8 cellular contexts compared by ENCODE assay signal in genomic region chr4:139419388-139419914, GRCh38. TPM values are rescaled to one million over a fixed set of nuclear protein-coding genes. Genes with fewer than 3 reads are reported as not detected.
A peak's percentile ranks its signal among the peaks of the same experiment; 100 is the strongest.
DNase-seq lines count a peak whose midpoint lies in the region; ATAC-seq, FAIRE-seq and TF ChIP-seq lines count a peak whose summit lies in the region.

No MANE protein-coding gene starts in this region.

- no peaks in the 10 kb centered on the region for H3K9me3 ChIP-seq in IMR-90 (ENCODE audit: control insufficient read depth, insufficient read depth, low read length)
- no peaks in the 10 kb centered on the region for H3K9me3 ChIP-seq in astrocyte (ENCODE audit: insufficient read depth, low read depth, low read length)
- H3K9me3 ChIP-seq in right lobe of liver = no peaks in the 10 kb centered on the region
- no peaks in the 10 kb centered on the region for H3K9me3 ChIP-seq in BE2C

- H3K4me1 ChIP-seq in IMR-90 (ENCODE audit: control insufficient read depth, insufficient read depth, low read length) (no peaks in the 10 kb centered on the region), astrocyte (ENCODE audit: insufficient read depth, low read length) (peaks cover 14% of the 10 kb centered on the region), right lobe of liver (peaks cover 0 to 18% (median 0%) of the 10 kb centered on the region in 4 donors), BE2C (no peaks in the 10 kb centered on the region)

- peaks cover 21% of the 10 kb centered on the region for H3K36me3 Mint-ChIP-seq in astrocyte (ENCODE audit: low read depth, unreplicated experiment)

- intact Hi-C loops in IMR-90 (cut with micrococcal nuclease) = no loop called here
- intact Hi-C loops in right lobe of liver (cut with DNase I) = loop anchor here in 1 of 2 donors (10.0 kb wide), 1 partner anchor 85 kb away; no protein-coding TSS in a partner anchor

- BruUV-seq in IMR-90 (replicated peaks; lab: Mats Ljungman, UMichigan) = no TSS peak

- H3K36me3 ChIP-seq in BJ (ENCODE audit: control insufficient read depth, insufficient read depth, low read length) (no peaks in the 10 kb centered on the region), IMR-90 (ENCODE audit: control insufficient read depth, insufficient read depth, low read length) (no peaks in the 10 kb centered on the region), astrocyte (ENCODE audit: insufficient read depth, low read length) (no peaks in the 10 kb centered on the region), right lobe of liver (no peaks in the 10 kb centered on the region), BE2C (no peaks in the 10 kb centered on the region)

- H3K23ac ChIP-seq in IMR-90 (ENCODE audit: low read depth, low read length) = no peak overlapping the region

- H2AK9ac ChIP-seq in IMR-90 (replicated peaks; ENCODE audit: low read depth, low read length, poor library complexity) = no peak overlapping the region

- H2BK20ac ChIP-seq in IMR-90 (ENCODE audit: low read depth, low read length) = no peak overlapping the region

- peak overlapping the region in 1 of 2 experiments; percentile 39; a peak in 1 of 4 replicates for H4K8ac ChIP-seq in IMR-90 (ENCODE audit: low read depth in 2 of 2, low read length in 2 of 2)

- in situ Hi-C loops in IMR-90 (cut with MboI; ENCODE audit: low sequenced_read_pairs) = no loop called here

- no peak overlapping the region for H3K27ac ChIP-seq in IMR-90 (ENCODE audit: insufficient read depth, low read length)
- H3K27ac ChIP-seq in astrocyte (ENCODE audit: low read depth, low read length) = no peak overlapping the region
- peak overlapping the region in 2 of 3 donors; percentile 36 to 45 for H3K27ac ChIP-seq in right lobe of liver

- TF ChIP-seq POLR2A in IMR-90 (IDR thresholded peaks at IDR 0.05; ENCODE audit: low read depth, low read length) = no peak
- TF ChIP-seq POLR2A in right lobe of liver (IDR thresholded peaks at IDR 0.05) = no peak

- H3K9ac ChIP-seq in IMR-90 (ENCODE audit: low read depth, low read length) (no peak overlapping the region), astrocyte (ENCODE audit: low read length) (no peak overlapping the region)

- no peaks in the 10 kb centered on the region; a peak in 1 of 4 replicates for H3K79me1 ChIP-seq in IMR-90 (ENCODE audit: low read depth in 1 of 2, low read length in 2 of 2)

- CTCF ChIA-PET in BJ (lab: Yijun Ruan, JAX) (interaction anchor here (1.2 kb wide), 2 partner anchors 14 to 21 kb away, joined by 3 to 4 read pairs; no protein-coding TSS in a partner anchor), IMR-90 (lab: Yijun Ruan, JAX) (no interaction called here)

- ATAC-seq in GM19467 (IDR thresholded peaks at IDR 0.05; ENCODE audit: unreplicated experiment) (peak; percentile 85), IMR-90 (ENCODE audit: low read depth) (peak; percentile 78), right lobe of liver (peak; percentile 75 to 88 (median 82)), GM18517 (IDR thresholded peaks at IDR 0.05; ENCODE audit: unreplicated experiment) (no peak)

- peaks cover 16% of the 10 kb centered on the region for H3K4me1 Mint-ChIP-seq in astrocyte (ENCODE audit: low read depth, unreplicated experiment)

- no peak overlapping the region for H4K91ac ChIP-seq in IMR-90 (ENCODE audit: insufficient read depth, low read depth, low read length)

- H3K27me3 Mint-ChIP-seq in astrocyte (ENCODE audit: low read depth, unreplicated experiment) = no peaks in the 10 kb centered on the region

- H2BK15ac ChIP-seq in IMR-90 (ENCODE audit: low read depth, low read length) = no peak overlapping the region

- POLR2A ChIA-PET in BJ (lab: Charles Lee) (interaction anchor here (0.7 kb wide), 2 partner anchors 176 to 214 kb away, joined by 4 to 11 read pairs; no protein-coding TSS in a partner anchor), IMR-90 (lab: Charles Lee; ENCODE audit: unreplicated experiment) (interaction anchor here (0.6 kb wide), 1 partner anchor 70 kb away, joined by 5 read pairs; no protein-coding TSS in a partner anchor)

- peak; percentile 43 for DNase-seq in BJ (ENCODE audit: low read depth)
- peak; percentile 86 for DNase-seq in IMR-90
- peak; percentile 94 for DNase-seq in astrocyte (ENCODE audit: low read depth)
- DNase-seq in right lobe of liver = peak in 1 of 3 donors; percentile 52
- DNase-seq in NCI-H2029 (lab: John Stamatoyannopoulos, UW) = no peak
- DNase-seq in BE2C = no peak

- H2AK5ac ChIP-seq in IMR-90 (ENCODE audit: low read depth, low read length) = no peak overlapping the region

- no peak for TF ChIP-seq RAD21 in IMR-90 (IDR thresholded peaks at IDR 0.05; ENCODE audit: low read length)

- FAIRE-seq in astrocyte (lab: Jason Lieb, UNC) = no peak

- peak overlapping the region; percentile 92 for H3K27ac Mint-ChIP-seq in astrocyte (ENCODE audit: unreplicated experiment)

- no peak overlapping the region for H3K18ac ChIP-seq in IMR-90 (ENCODE audit: low read depth, low read length)

- no peak overlapping the region for H3K56ac ChIP-seq in IMR-90 (ENCODE audit: extremely low read depth, insufficient read depth, low read length)

- no peak overlapping the region for H2BK120ac ChIP-seq in IMR-90 (ENCODE audit: low read depth, low read length)

- H3K14ac ChIP-seq in IMR-90 (replicated peaks; ENCODE audit: low read depth, low read length) = 0 out of 2 replicates have a peak overlapping the region, but pooled peaks have one; percentile 7

- dilution Hi-C loops in IMR-90 (cut with HindIII; ENCODE audit: low sequenced_read_pairs, unreplicated experiment) = no loop called here

- H2BK5ac ChIP-seq in IMR-90 (ENCODE audit: low read depth, low read length, poor library complexity, severe bottlenecking) = no peak overlapping the region

- TF ChIP-seq CTCF in BJ (IDR thresholded peaks at IDR 0.05; ENCODE audit: insufficient read depth, low read depth, low read length) = no peak
- TF ChIP-seq CTCF in IMR-90 (conservative IDR thresholded peaks at IDR 0.05; ENCODE audit: low read depth, low read length) = no peak
- TF ChIP-seq CTCF in astrocyte (IDR thresholded peaks at IDR 0.05; ENCODE audit: insufficient read depth, low read depth, low read length) = no peak
- TF ChIP-seq CTCF in right lobe of liver (IDR thresholded peaks at IDR 0.05) = no peak
- no peak for TF ChIP-seq CTCF in BE2C (IDR thresholded peaks at IDR 0.05; ENCODE audit: low read depth, low read length)

- no peak overlapping the region for H3K4me3 ChIP-seq in BJ (ENCODE audit: low read depth, low read length)
- no peak overlapping the region for H3K4me3 ChIP-seq in IMR-90 (ENCODE audit: insufficient read depth, low read depth, low read length)
- H3K4me3 ChIP-seq in astrocyte (ENCODE audit: insufficient read depth, low read depth, low read length) = no peak overlapping the region
- H3K4me3 ChIP-seq in right lobe of liver = no peak overlapping the region
- no peak overlapping the region for H3K4me3 ChIP-seq in BE2C (ENCODE audit: low read depth, low read length)

- H4K5ac ChIP-seq in IMR-90 (ENCODE audit: low read depth, low read length) = no peak overlapping the region

- H3K79me2 ChIP-seq in astrocyte (ENCODE audit: insufficient read depth, low read length) = no peaks in the 10 kb centered on the region

- 0 out of 2 replicates have a peak overlapping the region, but pooled peaks have one; percentile 30 for H3K4ac ChIP-seq in IMR-90 (ENCODE audit: low read depth, low read length)

- H4K20me1 ChIP-seq in IMR-90 (ENCODE audit: insufficient read depth, low read length) (no peaks in the 10 kb centered on the region), astrocyte (ENCODE audit: insufficient read depth, low read length) (no peaks in the 10 kb centered on the region)

- H3K4me3 Mint-ChIP-seq in astrocyte (ENCODE audit: unreplicated experiment) = no peak overlapping the region

- H2AFZ ChIP-seq in IMR-90 (replicated peaks; ENCODE audit: low read length, poor library complexity) (no peak overlapping the region), astrocyte (ENCODE audit: low read depth, low read length) (no peak overlapping the region)

- H3K4me2 ChIP-seq in IMR-90 (ENCODE audit: low read depth, low read length) (peak overlapping the region; percentile 42; the same call in 1 of the 2 replicates), astrocyte (ENCODE audit: low read length) (peak overlapping the region; percentile 56)

- H3K27me3 ChIP-seq in BJ (ENCODE audit: control insufficient read depth, insufficient read depth, low read length) (no peaks in the 10 kb centered on the region), IMR-90 (ENCODE audit: control insufficient read depth, insufficient read depth, low read length) (no peaks in the 10 kb centered on the region), astrocyte (ENCODE audit: insufficient read depth, low read length) (no peaks in the 10 kb centered on the region), right lobe of liver (no peaks in the 10 kb centered on the region), BE2C (no peaks in the 10 kb centered on the region)

- H3K9me1 ChIP-seq in IMR-90 (ENCODE audit: insufficient read depth, low read length) = peaks cover 3% of the 10 kb centered on the region; the same call in 1 of the 2 replicates

- H3K9me3 Mint-ChIP-seq in astrocyte (ENCODE audit: unreplicated experiment) = peaks cover 6% of the 10 kb centered on the region

- no CpG with 5 or more reads among the region's 2 CpGs for WGBS in IMR-90 (ENCODE audit: extremely low coverage in 2 of 2, insufficient read length in 1 of 2), 2 experiments
- WGBS in right lobe of liver (ENCODE audit: insufficient coverage, low coverage, low lambda C conversion rate, missing lambda C conversion rate) = 49% methylated on average over 2 of the region's 2 CpGs

TF ChIP-seq in IMR-90, 13 proteins besides CTCF, POLR2A, EP300 and RAD21:
- TF ChIP-seq, protein P1, sequence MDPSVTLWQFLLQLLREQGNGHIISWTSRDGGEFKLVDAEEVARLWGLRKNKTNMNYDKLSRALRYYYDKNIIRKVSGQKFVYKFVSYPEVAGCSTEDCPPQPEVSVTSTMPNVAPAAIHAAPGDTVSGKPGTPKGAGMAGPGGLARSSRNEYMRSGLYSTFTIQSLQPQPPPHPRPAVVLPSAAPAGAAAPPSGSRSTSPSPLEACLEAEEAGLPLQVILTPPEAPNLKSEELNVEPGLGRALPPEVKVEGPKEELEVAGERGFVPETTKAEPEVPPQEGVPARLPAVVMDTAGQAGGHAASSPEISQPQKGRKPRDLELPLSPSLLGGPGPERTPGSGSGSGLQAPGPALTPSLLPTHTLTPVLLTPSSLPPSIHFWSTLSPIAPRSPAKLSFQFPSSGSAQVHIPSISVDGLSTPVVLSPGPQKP (IDR thresholded peaks at IDR 0.05; ENCODE audit: borderline replicate concordance, low read depth, low read length) = no peak
- TF ChIP-seq CEBPB (IDR thresholded peaks at IDR 0.05; ENCODE audit: low read depth, low read length) (peak; percentile 80), RCOR1 (IDR thresholded peaks at IDR 0.05; ENCODE audit: insufficient replicate concordance, low read length) (no peak)

RNA-seq across cellular contexts. Expression of gene RAB33B, which starts 34.5 kb away (rescaled TPM):
- 4.0 and 6.2 TPM in 2 replicates for polyA plus RNA-seq in BJ (2011; rRNA removed)
- 5.2 and 5.9 TPM in 2 replicates for polyA minus RNA-seq in BJ (2011; rRNA and poly(A)+ RNA removed)
- 7.3 and 11.4 TPM in 2 replicates for total RNA-seq in IMR-90 (2012; rRNA removed)
- 3.2 and 3.7 TPM in 2 replicates for polyA plus RNA-seq in IMR-90 (2012; rRNA removed)
- 1.4 and 1.5 TPM in 2 replicates for polyA plus RNA-seq in IMR-90 (2012; cell fraction: cytosol; rRNA removed)
- 2.0 and 3.0 TPM in 2 replicates for polyA plus RNA-seq in IMR-90 (2012; cell fraction: nucleus; rRNA removed; ENCODE audit: low replicate concordance)
- 11.0 and 11.8 TPM in 2 replicates for total RNA-seq in astrocyte
- 10 to 100 TPM; 10.9 to 15.1 (median 12.1) TPM for total RNA-seq in right lobe of liver
- 3.0 TPM for polyA plus RNA-seq in BE2C (2012; ENCODE audit: insufficient read depth, insufficient read length, low read depth)

Comparison
In these comparisons a context has a peak if more than half of its experiments do, and no peak if none do; other contexts are left out.
1. DNase-seq: peak in BJ (single experiment), IMR-90 (single experiment) and astrocyte (single experiment); none in NCI-H2029 (single experiment) and BE2C (single experiment).
2. H3K27ac ChIP-seq: peak in right lobe of liver (2 of 3); none in IMR-90 (single experiment) and astrocyte (single experiment).